ENCODE assay signal across 16 cellular contexts in genomic region chr10:14466256-14466655, GRCh38.
DNase-seq lines count a peak whose midpoint lies in the region; TF ChIP-seq lines count a peak whose summit lies in the region.
"Had no signal": no experiment of that assay in that cellular context is flagged by ENCODE, and none has a peak within 500 bp of the region (broad histone marks: within the 10 kb centered on the region; RNA-seq: fewer than 3 reads in every experiment).

No MANE protein-coding gene starts in this region.

- H3K79me1 ChIP-seq in mesendoderm (ENCODE audit: low read length) = no peaks in the 10 kb centered on the region

- H4K8ac ChIP-seq in mesendoderm (ENCODE audit: low read depth, low read length) = no peak overlapping the region

- no peak overlapping the region for H3K4me3 Mint-ChIP-seq in osteocyte (ENCODE audit: unreplicated experiment)

- DNase-seq in Daoy (ENCODE audit: low read depth) = peak; percentile 75
- peak; percentile 82 for DNase-seq in MG63
- peak; percentile 43 for DNase-seq in brain microvascular endothelial cell
- DNase-seq in osteocyte (ENCODE audit: extremely low spot score, unreplicated experiment) = no peak
- DNase-seq in mesendoderm = no peak
- DNase-seq in H4 (ENCODE audit: low spot score) = no peak
- DNase-seq in SHP77 (lab: John Stamatoyannopoulos, UW) = no peak
- no peak for DNase-seq in tibial artery
- DNase-seq: DMS79, NCI-H1417 treated with DMSO at 0.1 percent for 48 hours, NCI-H2171, substantia nigra, T-helper 9 cell had no signal

- H3K36me3 ChIP-seq in MG63 (no peaks in the 10 kb centered on the region), brain microvascular endothelial cell (replicated peaks) (no peaks in the 10 kb centered on the region), mesendoderm (ENCODE audit: control insufficient read depth, insufficient read depth, low read length) (no peaks in the 10 kb centered on the region), tibial artery (no peaks in the 10 kb centered on the region)
- H3K36me3 ChIP-seq: BLaER1 had no signal

- no peak overlapping the region for H3K4me3 ChIP-seq in MG63
- H3K4me3 ChIP-seq in brain microvascular endothelial cell (ENCODE audit: low read depth, low read length) = no peak overlapping the region
- no peak overlapping the region for H3K4me3 ChIP-seq in mesendoderm (ENCODE audit: low read length)
- no peak overlapping the region for H3K4me3 ChIP-seq in tibial artery
- H3K4me3 ChIP-seq: BLaER1, K562 had no signal

- H2AK5ac ChIP-seq in mesendoderm (ENCODE audit: low read length) = no peak overlapping the region

- no peak overlapping the region for H4K5ac ChIP-seq in mesendoderm (ENCODE audit: low read length)

- H3K27me3 ChIP-seq in MG63 (no peaks in the 10 kb centered on the region), brain microvascular endothelial cell (replicated peaks) (no peaks in the 10 kb centered on the region), mesendoderm (ENCODE audit: insufficient read depth, low read length, poor library complexity) (no peaks in the 10 kb centered on the region), tibial artery (peaks cover 0 to 13% of the 10 kb centered on the region in 2 donors)
- H3K27me3 ChIP-seq: BLaER1 had no signal

- H3K27ac ChIP-seq in brain microvascular endothelial cell (no peak overlapping the region), mesendoderm (ENCODE audit: low read depth, low read length) (no peak overlapping the region), tibial artery (no peak overlapping the region)
- H3K27ac ChIP-seq: BLaER1, HL-60 had no signal

- H3K4ac ChIP-seq in mesendoderm (ENCODE audit: low read depth, low read length) = no peak overlapping the region

- no peak overlapping the region for H3K4me2 ChIP-seq in mesendoderm (ENCODE audit: low read length)
- H3K4me2 ChIP-seq: BLaER1 had no signal

- peaks cover 4% of the 10 kb centered on the region for H3K9me3 Mint-ChIP-seq in osteocyte (ENCODE audit: unreplicated experiment)

- no peaks in the 10 kb centered on the region for H3K79me2 ChIP-seq in mesendoderm (ENCODE audit: control insufficient read depth, insufficient read depth, low read length)

- TF ChIP-seq CTCF in brain microvascular endothelial cell (IDR thresholded peaks at IDR 0.05; ENCODE audit: low read depth, low read length, missing control alignments) (no peak), osteocyte (IDR thresholded peaks at IDR 0.05) (no peak), tibial artery (IDR thresholded peaks at IDR 0.05) (no peak)

- no peak overlapping the region for H2BK5ac ChIP-seq in mesendoderm (ENCODE audit: low read length)

- intact Hi-C loops in tibial artery (cut with DNase I; ENCODE audit: low total_unique reads) = no loop called here

- no CpG with 5 or more reads among the region's 3 CpGs for WGBS in mesendoderm (ENCODE audit: extremely low coverage, insufficient coverage, low lambda C conversion rate)

- peaks cover 9% of the 10 kb centered on the region for H3K36me3 Mint-ChIP-seq in osteocyte (ENCODE audit: unreplicated experiment)

- H2BK120ac ChIP-seq in mesendoderm (ENCODE audit: low read depth, low read length) = no peak overlapping the region

- in situ Hi-C loops in brain microvascular endothelial cell (cut with HindIII; ENCODE audit: low pct_ligation_motif_present, low sequenced_read_pairs) = no loop called here

- no peak overlapping the region for H3K23ac ChIP-seq in mesendoderm (ENCODE audit: low read length)

- H2BK15ac ChIP-seq in mesendoderm (replicated peaks; ENCODE audit: low read depth) = no peak overlapping the region

- H3K9me3 ChIP-seq in MG63 = peaks cover 11% of the 10 kb centered on the region
- no peaks in the 10 kb centered on the region for H3K9me3 ChIP-seq in tibial artery

- H3K18ac ChIP-seq in mesendoderm (ENCODE audit: low read length) = no peak overlapping the region

- H3K9ac ChIP-seq in mesendoderm (ENCODE audit: low read length) = no peak overlapping the region
- H3K9ac ChIP-seq: BLaER1 had no signal

- peak overlapping the region; percentile 31 for H3K27ac Mint-ChIP-seq in osteocyte (ENCODE audit: unreplicated experiment)

- H3K4me1 Mint-ChIP-seq in osteocyte (ENCODE audit: unreplicated experiment) = peaks cover 12% of the 10 kb centered on the region

- H3K4me1 ChIP-seq in mesendoderm (ENCODE audit: control insufficient read depth, low read depth, low read length) (peaks cover 2% of the 10 kb centered on the region), tibial artery (peaks cover 0 to 13% (median 0%) of the 10 kb centered on the region in 4 donors)
- H3K4me1 ChIP-seq: BLaER1 had no signal

- H3K56ac ChIP-seq in mesendoderm (ENCODE audit: low read length) = no peak overlapping the region

- H3K27me3 Mint-ChIP-seq in osteocyte (ENCODE audit: unreplicated experiment) = no peaks in the 10 kb centered on the region

Comparison
In these comparisons a context has a peak if more than half of its experiments do, and no peak if none do; other contexts are left out.
1. DNase-seq: peak in Daoy (single experiment), MG63 (single experiment) and brain microvascular endothelial cell (single experiment); none in osteocyte (single experiment), mesendoderm (single experiment), H4 (single experiment), SHP77 (0 of 2) and tibial artery (0 of 2).